ENCODE assay signal across 25 cellular contexts in genomic region chr3:126304291-126304690, GRCh38. TPM values are rescaled to one million over a fixed set of nuclear protein-coding genes. Genes with fewer than 3 reads are reported as not detected.
"Had no signal": no experiment of that assay in that cellular context is flagged by ENCODE, and none has a peak within 500 bp of the region (broad histone marks: within the 10 kb centered on the region; RNA-seq: fewer than 3 reads in every experiment).

No MANE protein-coding gene starts in this region.

- FAIRE-seq: endothelial cell of umbilical vein had no signal

- H3K4me1 ChIP-seq: foreskin keratinocyte, left lung, neural progenitor cell, prostate gland, vagina had no signal

- H3K4me3 ChIP-seq: coronary artery, gastroesophageal sphincter, heart left ventricle, hepatocyte, left lung, neural progenitor cell, prostate gland, right atrium auricular region, stomach, thyroid gland, vagina had no signal

- DNase-seq: dermis blood vessel endothelial cell; effector memory CD4-positive, alpha-beta T cell; heart left ventricle; left cardiac atrium; left lung; mesendoderm; midbrain; naive thymus-derived CD4-positive, alpha-beta T cell; stimulated activated CD4-positive, alpha-beta T cell treated with anti-CD3 and anti-CD28 coated beads, Interleukin-2, amount 100 ng/mL, for 24 hours; stimulated activated CD4-positive, alpha-beta T cell treated with anti-CD3 and anti-CD28 coated beads, Interleukin-4, amount 100 ng/mL, for 24 hours; stimulated activated naive CD4-positive, alpha-beta T cell treated with Interleukin-2 at 50 U/mL for 16 hours; stomach; thyroid gland; trophoblast cell had no signal

- H3K79me2 ChIP-seq: hepatocyte had no signal

- H3K4me2 ChIP-seq: hepatocyte, neural progenitor cell had no signal

- H3K27ac ChIP-seq: coronary artery, foreskin keratinocyte, gastroesophageal sphincter, heart left ventricle, hepatocyte, left lung, neural progenitor cell, prostate gland, right atrium auricular region, stomach, thyroid gland, vagina had no signal

- H3K9ac ChIP-seq: neural progenitor cell had no signal

- H2AFZ ChIP-seq: hepatocyte, neural progenitor cell had no signal

- H3K9me3 ChIP-seq: prostate gland, thyroid gland, vagina had no signal

- H3K27me3 ChIP-seq: gastroesophageal sphincter, heart left ventricle, hepatocyte, left lung, neural progenitor cell, right atrium auricular region, stomach, thyroid gland, vagina had no signal

- H3K36me3 ChIP-seq: gastroesophageal sphincter, heart left ventricle, left lung, neural progenitor cell, prostate gland, right atrium auricular region, stomach, thyroid gland, vagina had no signal

- ATAC-seq: gastroesophageal sphincter; heart left ventricle; left cardiac atrium; left lung; naive thymus-derived CD4-positive, alpha-beta T cell; sciatic nerve; stimulated activated effector memory CD8-positive, alpha-beta T cell treated with anti-CD3 and anti-CD28 coated beads, Interleukin-12 subunit alpha, Interleukin-12 subunit beta, amount 100 ng/mL, for 72 hours had no signal

RNA-seq across cellular contexts. Expression of gene KLF15, which starts 52.9 kb away (rescaled TPM):
- polyA plus RNA-seq: foreskin keratinocyte; naive thymus-derived CD4-positive, alpha-beta T cell had no signal
